Comparison of ENCODE assay signal across 18 cellular contexts in genomic region chr14:67952786-67953185, GRCh38.
DNase-seq lines count a peak whose midpoint lies in the region; ATAC-seq and TF ChIP-seq lines count a peak whose summit lies in the region.
"Had no signal": no experiment of that assay in that cellular context is flagged by ENCODE, and none has a peak within 500 bp of the region (broad histone marks: within the 10 kb centered on the region; RNA-seq: fewer than 3 reads in every experiment).

No MANE protein-coding gene starts in this region.

- no peak for TF ChIP-seq RAD21 in IMR-90 (IDR thresholded peaks at IDR 0.05; ENCODE audit: low read length)

- no peaks in the 10 kb centered on the region for H3K9me1 ChIP-seq in IMR-90 (ENCODE audit: insufficient read depth, low read length)

- peaks cover 6% of the 10 kb centered on the region; the same call in 1 of the 2 replicates for H3K9me3 ChIP-seq in IMR-90 (ENCODE audit: control insufficient read depth, insufficient read depth, low read length)
- peaks cover 2% of the 10 kb centered on the region for H3K9me3 ChIP-seq in osteoblast (ENCODE audit: low read depth, low read length)
- H3K9me3 ChIP-seq in T-helper 17 cell (ENCODE audit: control insufficient read depth, low read length, poor library complexity, severe bottlenecking) = no peaks in the 10 kb centered on the region

- H4K8ac ChIP-seq in IMR-90 (ENCODE audit: low read depth in 2 of 2, low read length in 2 of 2) = no peak overlapping the region

- no peak overlapping the region for H2BK15ac ChIP-seq in IMR-90 (ENCODE audit: low read depth, low read length)

- no peak overlapping the region; the same call in 1 of the 2 replicates for H3K14ac ChIP-seq in IMR-90 (replicated peaks; ENCODE audit: low read depth, low read length)

- H3K79me1 ChIP-seq in IMR-90 (ENCODE audit: low read depth in 1 of 2, low read length in 2 of 2) = no peaks in the 10 kb centered on the region

- intact Hi-C loops in IMR-90 (cut with micrococcal nuclease) = no loop called here
- intact Hi-C loops in posterior cingulate gyrus (cut with DNase I) = no loop called here

- H2BK120ac ChIP-seq in IMR-90 (ENCODE audit: low read depth, low read length) = no peak overlapping the region; the same call in 1 of the 2 replicates

- no peak for TF ChIP-seq CTCF in IMR-90 (conservative IDR thresholded peaks at IDR 0.05; ENCODE audit: low read depth, low read length)
- TF ChIP-seq CTCF in fibroblast of the aortic adventitia (IDR thresholded peaks at IDR 0.05; ENCODE audit: insufficient read depth, low read length) = no peak
- no peak for TF ChIP-seq CTCF in osteoblast (IDR thresholded peaks at IDR 0.05; ENCODE audit: extremely low read depth, low read depth, low read length)
- TF ChIP-seq CTCF in coronary artery (IDR thresholded peaks at IDR 0.05) = no peak

- H2BK20ac ChIP-seq in IMR-90 (ENCODE audit: low read depth, low read length) = no peak overlapping the region

- H3K9ac ChIP-seq in IMR-90 (ENCODE audit: low read depth, low read length) = no peak overlapping the region

- dilution Hi-C loops in IMR-90 (cut with HindIII; ENCODE audit: low sequenced_read_pairs, unreplicated experiment) = no loop called here

- no peak overlapping the region for H3K27ac ChIP-seq in IMR-90 (ENCODE audit: insufficient read depth, low read length)
- H3K27ac ChIP-seq in osteoblast (ENCODE audit: low read depth, low read length) = no peak overlapping the region
- no peak overlapping the region for H3K27ac ChIP-seq in coronary artery

- no TSS peak for BruUV-seq in IMR-90 (replicated peaks; lab: Mats Ljungman, UMichigan)

- H3K27me3 ChIP-seq in IMR-90 (ENCODE audit: control insufficient read depth, insufficient read depth, low read length) (no peaks in the 10 kb centered on the region), osteoblast (ENCODE audit: insufficient read depth, low read length) (no peaks in the 10 kb centered on the region)

- ATAC-seq in IMR-90 (ENCODE audit: low read depth) (peak; percentile 57), T-helper 17 cell (no peak)
- ATAC-seq: GM12878, GM23338, HCT116 had no signal

- DNase-seq in IMR-90 (no peak), fibroblast of the aortic adventitia (ENCODE audit: low read depth) (peak; percentile 23), osteoblast (ENCODE audit: insufficient read length, low spot score, missing footprints) (peak; percentile 66), HK-2 (ENCODE audit: unreplicated experiment) (no peak), coronary artery (ENCODE audit: low spot score) (no peak), T-helper 17 cell (no peak), posterior cingulate gyrus (no peak)
- DNase-seq: C1 segment of cervical spinal cord; Calu3; CD4-positive, alpha-beta memory T cell; COR-L47; DND-41; EL; GDM1; H9 had no signal

- no peak overlapping the region for H3K4ac ChIP-seq in IMR-90 (ENCODE audit: low read depth, low read length)

- no peak overlapping the region for H2AK9ac ChIP-seq in IMR-90 (replicated peaks; ENCODE audit: low read depth, low read length, poor library complexity)

- no peak overlapping the region for H4K5ac ChIP-seq in IMR-90 (ENCODE audit: low read depth, low read length)

- 0 out of 2 replicates have a peak, but pooled peaks cover 2% of the 10 kb centered on the region for H3K4me1 ChIP-seq in IMR-90 (ENCODE audit: control insufficient read depth, insufficient read depth, low read length)
- H3K4me1 ChIP-seq in osteoblast (ENCODE audit: insufficient read depth, low read length) = no peaks in the 10 kb centered on the region

- no peak overlapping the region for H2BK5ac ChIP-seq in IMR-90 (ENCODE audit: low read depth, low read length, poor library complexity, severe bottlenecking)

- no peak overlapping the region for H3K27ac Mint-ChIP-seq in T-helper 17 cell
- H3K27ac Mint-ChIP-seq: CD4-positive, alpha-beta memory T cell; GM23338; H9 had no signal

- no peak for TF ChIP-seq POLR2A in IMR-90 (IDR thresholded peaks at IDR 0.05; ENCODE audit: low read depth, low read length)

- H2AFZ ChIP-seq in IMR-90 (replicated peaks; ENCODE audit: low read length, poor library complexity) (no peak overlapping the region), osteoblast (ENCODE audit: low read length) (peak overlapping the region; percentile 10)
- H2AFZ ChIP-seq: GM23338 had no signal

- no peaks in the 10 kb centered on the region for H3K27me3 Mint-ChIP-seq in T-helper 17 cell
- H3K27me3 Mint-ChIP-seq: CD4-positive, alpha-beta memory T cell had no signal

- no peaks in the 10 kb centered on the region for H3K79me2 ChIP-seq in osteoblast (ENCODE audit: insufficient read depth, low read length)

- no peak overlapping the region for H2AK5ac ChIP-seq in IMR-90 (ENCODE audit: low read depth, low read length)

- in situ Hi-C loops in IMR-90 (cut with MboI; ENCODE audit: low sequenced_read_pairs) = loop anchor here (5.0 kb wide), 1 partner anchor 290 kb away; no protein-coding TSS in a partner anchor

- H3K4me1 Mint-ChIP-seq in T-helper 17 cell = no peaks in the 10 kb centered on the region
- H3K4me1 Mint-ChIP-seq: CD4-positive, alpha-beta memory T cell; GM23338; H9 had no signal

- POLR2A ChIA-PET in IMR-90 (lab: Charles Lee; ENCODE audit: unreplicated experiment) = no interaction called here

- CTCF ChIA-PET in IMR-90 (lab: Yijun Ruan, JAX) = interaction anchor here (1.1 kb wide), 1 partner anchor 9 kb away, joined by 6 read pairs; no protein-coding TSS in a partner anchor

- no peak overlapping the region for H4K91ac ChIP-seq in IMR-90 (ENCODE audit: insufficient read depth, low read depth, low read length)

- H3K4me2 ChIP-seq in IMR-90 (ENCODE audit: low read depth, low read length) = no peak overlapping the region
- no peak overlapping the region for H3K4me2 ChIP-seq in osteoblast (ENCODE audit: insufficient read depth, low read length)
- H3K4me2 ChIP-seq: GM23338 had no signal

- H3K4me3 ChIP-seq in IMR-90 (ENCODE audit: insufficient read depth, low read depth, low read length) (no peak overlapping the region), fibroblast of the aortic adventitia (ENCODE audit: low read depth, low read length) (no peak overlapping the region), osteoblast (ENCODE audit: insufficient read depth, low read length) (no peak overlapping the region), coronary artery (no peak overlapping the region)
- H3K4me3 ChIP-seq: GM12878, GM23338 had no signal

- no peaks in the 10 kb centered on the region for H3K36me3 ChIP-seq in IMR-90 (ENCODE audit: control insufficient read depth, insufficient read depth, low read length)
- H3K36me3 ChIP-seq in osteoblast (ENCODE audit: insufficient read depth, low read length) = no peaks in the 10 kb centered on the region

- no peak overlapping the region for H3K56ac ChIP-seq in IMR-90 (ENCODE audit: extremely low read depth, insufficient read depth, low read length)

- H3K18ac ChIP-seq in IMR-90 (ENCODE audit: low read depth, low read length) = no peak overlapping the region

- H3K4me3 Mint-ChIP-seq in T-helper 17 cell = no peak overlapping the region
- H3K4me3 Mint-ChIP-seq: CD4-positive, alpha-beta memory T cell; GM23338; H9 had no signal

- H3K36me3 Mint-ChIP-seq in T-helper 17 cell (ENCODE audit: low read depth) = no peaks in the 10 kb centered on the region
- H3K36me3 Mint-ChIP-seq: CD4-positive, alpha-beta memory T cell had no signal

- no peaks in the 10 kb centered on the region for H4K20me1 ChIP-seq in IMR-90 (ENCODE audit: insufficient read depth, low read length)
- no peaks in the 10 kb centered on the region for H4K20me1 ChIP-seq in osteoblast (ENCODE audit: insufficient read depth, low read length)

- H3K23ac ChIP-seq in IMR-90 (ENCODE audit: low read depth, low read length) = no peak overlapping the region

TF ChIP-seq in IMR-90, 13 proteins besides CTCF, POLR2A, EP300 and RAD21:
- TF ChIP-seq FOS (IDR thresholded peaks at IDR 0.05; ENCODE audit: low read depth, low read length) (no peak), CEBPB (IDR thresholded peaks at IDR 0.05; ENCODE audit: low read depth, low read length) (no peak), NFE2L2 (IDR thresholded peaks at IDR 0.05; ENCODE audit: low read depth, low read length) (no peak), RCOR1 (IDR thresholded peaks at IDR 0.05; ENCODE audit: insufficient replicate concordance, low read length) (no peak), MAZ (IDR thresholded peaks at IDR 0.05; ENCODE audit: borderline replicate concordance, low read depth, low read length) (no peak), USF2 (IDR thresholded peaks at IDR 0.05; ENCODE audit: low read depth, low read length) (no peak), RFX5 (IDR thresholded peaks at IDR 0.05; ENCODE audit: low read depth, low read length) (no peak), BHLHE40 (IDR thresholded peaks at IDR 0.05; ENCODE audit: low read depth, low read length) (no peak), MXI1 (IDR thresholded peaks at IDR 0.05; ENCODE audit: borderline replicate concordance, low read depth, low read length) (no peak), MAFK (IDR thresholded peaks at IDR 0.05; ENCODE audit: low read depth, low read length) (no peak), SMC3 (IDR thresholded peaks at IDR 0.05; ENCODE audit: low read depth, low read length) (no peak), CHD1 (IDR thresholded peaks at IDR 0.05; ENCODE audit: low read depth, low read length) (no peak), ELK1 (IDR thresholded peaks at IDR 0.05; ENCODE audit: borderline replicate concordance, low read depth, low read length) (no peak)
TF ChIP-seq in IMR-90: peak in this region for 0.

Comparison
In these comparisons a context has a peak if more than half of its experiments do, and no peak if none do; other contexts are left out.
1. DNase-seq: peak in fibroblast of the aortic adventitia (single experiment) and osteoblast (single experiment); none in IMR-90 (single experiment), HK-2 (single experiment), coronary artery (single experiment), T-helper 17 cell (0 of 3) and posterior cingulate gyrus (0 of 10).